Comparison of ENCODE assay signal across 1 cellular context in genomic region chr7:100119701-100120517, GRCh38.
A peak's percentile ranks its signal among the peaks of the same experiment; 100 is the strongest.
TF ChIP-seq lines count a peak whose summit lies in the region.

No MANE protein-coding gene starts in this region.

TF ChIP-seq in HepG2, 621 proteins besides CTCF, POLR2A, EP300 and RAD21 (continued from another document and continues in another):
- TF ChIP-seq, protein P1, sequence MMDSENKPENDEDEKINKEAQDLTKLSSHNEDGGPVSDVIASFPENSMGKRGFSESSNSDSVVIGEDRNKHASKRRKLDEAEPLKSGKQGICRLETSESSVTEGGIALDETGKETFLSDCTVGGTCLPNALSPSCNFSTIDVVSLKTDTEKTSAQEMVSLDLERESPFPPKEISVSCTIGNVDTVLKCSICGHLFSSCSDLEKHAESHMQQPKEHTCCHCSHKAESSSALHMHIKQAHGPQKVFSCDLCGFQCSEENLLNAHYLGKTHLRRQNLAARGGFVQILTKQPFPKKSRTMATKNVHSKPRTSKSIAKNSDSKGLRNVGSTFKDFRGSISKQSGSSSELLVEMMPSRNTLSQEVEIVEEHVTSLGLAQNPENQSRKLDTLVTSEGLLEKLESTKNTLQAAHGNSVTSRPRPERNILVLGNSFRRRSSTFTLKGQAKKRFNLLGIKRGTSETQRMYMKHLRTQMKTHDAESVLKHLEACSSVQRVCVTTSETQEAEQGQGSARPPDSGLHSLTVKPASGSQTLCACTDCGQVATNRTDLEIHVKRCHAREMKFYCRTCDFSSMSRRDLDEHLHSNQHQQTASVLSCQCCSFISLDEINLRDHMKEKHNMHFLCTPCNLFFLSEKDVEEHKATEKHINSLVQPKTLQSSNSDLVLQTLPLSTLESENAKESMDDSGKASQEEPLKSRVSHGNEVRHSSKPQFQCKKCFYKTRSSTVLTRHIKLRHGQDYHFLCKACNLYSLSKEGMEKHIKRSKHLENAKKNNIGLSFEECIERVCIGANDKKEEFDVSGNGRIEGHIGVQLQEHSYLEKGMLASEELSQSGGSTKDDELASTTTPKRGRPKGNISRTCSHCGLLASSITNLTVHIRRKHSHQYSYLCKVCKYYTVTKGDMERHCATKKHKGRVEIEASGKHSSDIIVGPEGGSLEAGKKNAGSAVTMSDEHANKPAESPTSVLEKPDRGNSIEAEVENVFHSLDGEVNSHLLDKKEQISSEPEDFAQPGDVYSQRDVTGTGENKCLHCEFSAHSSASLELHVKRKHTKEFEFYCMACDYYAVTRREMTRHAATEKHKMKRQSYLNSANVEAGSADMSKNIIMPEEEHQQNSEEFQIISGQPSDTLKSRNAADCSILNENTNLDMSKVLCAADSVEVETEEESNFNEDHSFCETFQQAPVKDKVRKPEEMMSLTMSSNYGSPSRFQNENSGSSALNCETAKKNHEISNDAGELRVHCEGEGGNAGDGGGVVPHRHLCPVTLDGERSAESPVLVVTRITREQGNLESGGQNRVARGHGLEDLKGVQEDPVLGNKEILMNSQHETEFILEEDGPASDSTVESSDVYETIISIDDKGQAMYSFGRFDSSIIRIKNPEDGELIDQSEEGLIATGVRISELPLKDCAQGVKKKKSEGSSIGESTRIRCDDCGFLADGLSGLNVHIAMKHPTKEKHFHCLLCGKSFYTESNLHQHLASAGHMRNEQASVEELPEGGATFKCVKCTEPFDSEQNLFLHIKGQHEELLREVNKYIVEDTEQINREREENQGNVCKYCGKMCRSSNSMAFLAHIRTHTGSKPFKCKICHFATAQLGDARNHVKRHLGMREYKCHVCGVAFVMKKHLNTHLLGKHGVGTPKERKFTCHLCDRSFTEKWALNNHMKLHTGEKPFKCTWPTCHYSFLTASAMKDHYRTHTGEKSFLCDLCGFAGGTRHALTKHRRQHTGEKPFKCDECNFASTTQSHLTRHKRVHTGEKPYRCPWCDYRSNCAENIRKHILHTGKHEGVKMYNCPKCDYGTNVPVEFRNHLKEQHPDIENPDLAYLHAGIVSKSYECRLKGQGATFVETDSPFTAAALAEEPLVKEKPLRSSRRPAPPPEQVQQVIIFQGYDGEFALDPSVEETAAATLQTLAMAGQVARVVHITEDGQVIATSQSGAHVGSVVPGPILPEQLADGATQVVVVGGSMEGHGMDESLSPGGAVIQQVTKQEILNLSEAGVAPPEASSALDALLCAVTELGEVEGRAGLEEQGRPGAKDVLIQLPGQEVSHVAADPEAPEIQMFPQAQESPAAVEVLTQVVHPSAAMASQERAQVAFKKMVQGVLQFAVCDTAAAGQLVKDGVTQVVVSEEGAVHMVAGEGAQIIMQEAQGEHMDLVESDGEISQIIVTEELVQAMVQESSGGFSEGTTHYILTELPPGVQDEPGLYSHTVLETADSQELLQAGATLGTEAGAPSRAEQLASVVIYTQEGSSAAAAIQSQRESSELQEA (CRISPR knock-in tag; IDR thresholded peaks at IDR 0.05; ENCODE audit: not compliant biosample characterization), result no peak
- TF ChIP-seq BCL6 (CRISPR knock-in tag; IDR thresholded peaks at IDR 0.05) (no peak), ZNF20 (CRISPR knock-in tag; IDR thresholded peaks at IDR 0.05) (no peak), PPARG (CRISPR knock-in tag; conservative IDR thresholded peaks at IDR 0.05) (no peak), ZNF704 (CRISPR knock-in tag; IDR thresholded peaks at IDR 0.05; ENCODE audit: borderline replicate concordance) (no peak), ATF1 (CRISPR knock-in tag; IDR thresholded peaks at IDR 0.05) (no peak; the same call in 1 of the 2 replicates), HMG20A (CRISPR knock-in tag; IDR thresholded peaks at IDR 0.05; ENCODE audit: borderline replicate concordance) (no peak), ONECUT2 (CRISPR knock-in tag; IDR thresholded peaks at IDR 0.05) (no peak), ZNF230 (CRISPR knock-in tag; IDR thresholded peaks at IDR 0.05) (no peak; the same call in 1 of the 2 replicates), HES4 (CRISPR knock-in tag; IDR thresholded peaks at IDR 0.05; ENCODE audit: borderline replicate concordance) (no peak), TGIF2 (CRISPR knock-in tag; IDR thresholded peaks at IDR 0.05) (no peak; the same call in 1 of the 2 replicates), KLF13 (CRISPR knock-in tag; IDR thresholded peaks at IDR 0.05) (no peak), ETV6 (CRISPR knock-in tag; conservative IDR thresholded peaks at IDR 0.05) (0 out of 2 replicates have a peak, but pooled peaks have one; percentile 12), TOE1 (CRISPR knock-in tag; IDR thresholded peaks at IDR 0.05) (no peak), ZNF446 (CRISPR knock-in tag; IDR thresholded peaks at IDR 0.05) (no peak), NR2C2 (CRISPR knock-in tag; IDR thresholded peaks at IDR 0.05; ENCODE audit: borderline replicate concordance) (no peak; the same call in 1 of the 2 replicates), TSC22D2 (CRISPR knock-in tag; IDR thresholded peaks at IDR 0.05; ENCODE audit: borderline replicate concordance) (no peak), THYN1 (CRISPR knock-in tag; IDR thresholded peaks at IDR 0.05; ENCODE audit: borderline replicate concordance, low read depth) (no peak), GLMP (CRISPR knock-in tag; IDR thresholded peaks at IDR 0.05; ENCODE audit: borderline replicate concordance) (no peak), ZNF567 (CRISPR knock-in tag; IDR thresholded peaks at IDR 0.05; ENCODE audit: borderline replicate concordance) (no peak), AKAP8 (CRISPR knock-in tag; IDR thresholded peaks at IDR 0.05) (no peak), E2F5 (CRISPR knock-in tag; conservative IDR thresholded peaks at IDR 0.05) (no peak), STAG1 (CRISPR knock-in tag; IDR thresholded peaks at IDR 0.05) (no peak), ATF7-NPFF (CRISPR knock-in tag; IDR thresholded peaks at IDR 0.05; ENCODE audit: low read depth) (no peak), MXD3 (CRISPR knock-in tag; IDR thresholded peaks at IDR 0.05) (no peak), YEATS4 (CRISPR knock-in tag; IDR thresholded peaks at IDR 0.05; ENCODE audit: borderline replicate concordance) (no peak)
- TF ChIP-seq, protein P2, sequence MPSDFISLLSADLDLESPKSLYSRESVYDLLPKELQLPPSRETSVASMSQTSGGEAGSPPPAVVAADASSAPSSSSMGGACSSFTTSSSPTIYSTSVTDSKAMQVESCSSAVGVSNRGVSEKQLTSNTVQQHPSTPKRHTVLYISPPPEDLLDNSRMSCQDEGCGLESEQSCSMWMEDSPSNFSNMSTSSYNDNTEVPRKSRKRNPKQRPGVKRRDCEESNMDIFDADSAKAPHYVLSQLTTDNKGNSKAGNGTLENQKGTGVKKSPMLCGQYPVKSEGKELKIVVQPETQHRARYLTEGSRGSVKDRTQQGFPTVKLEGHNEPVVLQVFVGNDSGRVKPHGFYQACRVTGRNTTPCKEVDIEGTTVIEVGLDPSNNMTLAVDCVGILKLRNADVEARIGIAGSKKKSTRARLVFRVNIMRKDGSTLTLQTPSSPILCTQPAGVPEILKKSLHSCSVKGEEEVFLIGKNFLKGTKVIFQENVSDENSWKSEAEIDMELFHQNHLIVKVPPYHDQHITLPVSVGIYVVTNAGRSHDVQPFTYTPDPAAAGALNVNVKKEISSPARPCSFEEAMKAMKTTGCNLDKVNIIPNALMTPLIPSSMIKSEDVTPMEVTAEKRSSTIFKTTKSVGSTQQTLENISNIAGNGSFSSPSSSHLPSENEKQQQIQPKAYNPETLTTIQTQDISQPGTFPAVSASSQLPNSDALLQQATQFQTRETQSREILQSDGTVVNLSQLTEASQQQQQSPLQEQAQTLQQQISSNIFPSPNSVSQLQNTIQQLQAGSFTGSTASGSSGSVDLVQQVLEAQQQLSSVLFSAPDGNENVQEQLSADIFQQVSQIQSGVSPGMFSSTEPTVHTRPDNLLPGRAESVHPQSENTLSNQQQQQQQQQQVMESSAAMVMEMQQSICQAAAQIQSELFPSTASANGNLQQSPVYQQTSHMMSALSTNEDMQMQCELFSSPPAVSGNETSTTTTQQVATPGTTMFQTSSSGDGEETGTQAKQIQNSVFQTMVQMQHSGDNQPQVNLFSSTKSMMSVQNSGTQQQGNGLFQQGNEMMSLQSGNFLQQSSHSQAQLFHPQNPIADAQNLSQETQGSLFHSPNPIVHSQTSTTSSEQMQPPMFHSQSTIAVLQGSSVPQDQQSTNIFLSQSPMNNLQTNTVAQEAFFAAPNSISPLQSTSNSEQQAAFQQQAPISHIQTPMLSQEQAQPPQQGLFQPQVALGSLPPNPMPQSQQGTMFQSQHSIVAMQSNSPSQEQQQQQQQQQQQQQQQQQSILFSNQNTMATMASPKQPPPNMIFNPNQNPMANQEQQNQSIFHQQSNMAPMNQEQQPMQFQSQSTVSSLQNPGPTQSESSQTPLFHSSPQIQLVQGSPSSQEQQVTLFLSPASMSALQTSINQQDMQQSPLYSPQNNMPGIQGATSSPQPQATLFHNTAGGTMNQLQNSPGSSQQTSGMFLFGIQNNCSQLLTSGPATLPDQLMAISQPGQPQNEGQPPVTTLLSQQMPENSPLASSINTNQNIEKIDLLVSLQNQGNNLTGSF (CRISPR knock-in tag; IDR thresholded peaks at IDR 0.05), result no peak
- TF ChIP-seq, protein P3, sequence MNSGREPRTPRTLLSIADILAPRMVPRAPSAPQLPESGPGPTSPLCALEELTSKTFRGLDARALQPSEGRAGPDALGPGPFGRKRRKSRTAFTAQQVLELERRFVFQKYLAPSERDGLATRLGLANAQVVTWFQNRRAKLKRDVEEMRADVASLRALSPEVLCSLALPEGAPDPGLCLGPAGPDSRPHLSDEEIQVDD (CRISPR knock-in tag; IDR thresholded peaks at IDR 0.05; ENCODE audit: borderline replicate concordance), result no peak
- TF ChIP-seq, protein P4, sequence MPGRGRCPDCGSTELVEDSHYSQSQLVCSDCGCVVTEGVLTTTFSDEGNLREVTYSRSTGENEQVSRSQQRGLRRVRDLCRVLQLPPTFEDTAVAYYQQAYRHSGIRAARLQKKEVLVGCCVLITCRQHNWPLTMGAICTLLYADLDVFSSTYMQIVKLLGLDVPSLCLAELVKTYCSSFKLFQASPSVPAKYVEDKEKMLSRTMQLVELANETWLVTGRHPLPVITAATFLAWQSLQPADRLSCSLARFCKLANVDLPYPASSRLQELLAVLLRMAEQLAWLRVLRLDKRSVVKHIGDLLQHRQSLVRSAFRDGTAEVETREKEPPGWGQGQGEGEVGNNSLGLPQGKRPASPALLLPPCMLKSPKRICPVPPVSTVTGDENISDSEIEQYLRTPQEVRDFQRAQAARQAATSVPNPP (CRISPR knock-in tag; IDR thresholded peaks at IDR 0.05), result no peak
- TF ChIP-seq, protein P5, sequence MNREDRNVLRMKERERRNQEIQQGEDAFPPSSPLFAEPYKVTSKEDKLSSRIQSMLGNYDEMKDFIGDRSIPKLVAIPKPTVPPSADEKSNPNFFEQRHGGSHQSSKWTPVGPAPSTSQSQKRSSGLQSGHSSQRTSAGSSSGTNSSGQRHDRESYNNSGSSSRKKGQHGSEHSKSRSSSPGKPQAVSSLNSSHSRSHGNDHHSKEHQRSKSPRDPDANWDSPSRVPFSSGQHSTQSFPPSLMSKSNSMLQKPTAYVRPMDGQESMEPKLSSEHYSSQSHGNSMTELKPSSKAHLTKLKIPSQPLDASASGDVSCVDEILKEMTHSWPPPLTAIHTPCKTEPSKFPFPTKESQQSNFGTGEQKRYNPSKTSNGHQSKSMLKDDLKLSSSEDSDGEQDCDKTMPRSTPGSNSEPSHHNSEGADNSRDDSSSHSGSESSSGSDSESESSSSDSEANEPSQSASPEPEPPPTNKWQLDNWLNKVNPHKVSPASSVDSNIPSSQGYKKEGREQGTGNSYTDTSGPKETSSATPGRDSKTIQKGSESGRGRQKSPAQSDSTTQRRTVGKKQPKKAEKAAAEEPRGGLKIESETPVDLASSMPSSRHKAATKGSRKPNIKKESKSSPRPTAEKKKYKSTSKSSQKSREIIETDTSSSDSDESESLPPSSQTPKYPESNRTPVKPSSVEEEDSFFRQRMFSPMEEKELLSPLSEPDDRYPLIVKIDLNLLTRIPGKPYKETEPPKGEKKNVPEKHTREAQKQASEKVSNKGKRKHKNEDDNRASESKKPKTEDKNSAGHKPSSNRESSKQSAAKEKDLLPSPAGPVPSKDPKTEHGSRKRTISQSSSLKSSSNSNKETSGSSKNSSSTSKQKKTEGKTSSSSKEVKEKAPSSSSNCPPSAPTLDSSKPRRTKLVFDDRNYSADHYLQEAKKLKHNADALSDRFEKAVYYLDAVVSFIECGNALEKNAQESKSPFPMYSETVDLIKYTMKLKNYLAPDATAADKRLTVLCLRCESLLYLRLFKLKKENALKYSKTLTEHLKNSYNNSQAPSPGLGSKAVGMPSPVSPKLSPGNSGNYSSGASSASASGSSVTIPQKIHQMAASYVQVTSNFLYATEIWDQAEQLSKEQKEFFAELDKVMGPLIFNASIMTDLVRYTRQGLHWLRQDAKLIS (CRISPR knock-in tag; IDR thresholded peaks at IDR 0.05), result no peak
